ENCODE assay signal across 1 cellular context in genomic region chr15:31325976-31326728, GRCh38.
TF ChIP-seq lines count a peak whose summit lies in the region.

No MANE protein-coding gene starts in this region.

TF ChIP-seq in K562, 482 proteins besides CTCF, POLR2A, EP300 and RAD21 (continued from another document):
- peak; percentile 74 for TF ChIP-seq ZBTB12 (CRISPR knock-in tag; IDR thresholded peaks at IDR 0.05)
- TF ChIP-seq NR2C2 (CRISPR knock-in tag; IDR thresholded peaks at IDR 0.05) = no peak
- peak; percentile 50 for TF ChIP-seq NR2C2 (tag; IDR thresholded peaks at IDR 0.05)
- peak; percentile 75 to 76 for TF ChIP-seq MAZ (CRISPR knock-in tag; conservative IDR thresholded peaks at IDR 0.05 in 1 of 2, IDR thresholded peaks at IDR 0.05 in 1 of 2)
- peak; percentile 87 for TF ChIP-seq SP1 (CRISPR knock-in tag; IDR thresholded peaks at IDR 0.05)
- TF ChIP-seq ZC3H4 (CRISPR knock-in tag; IDR thresholded peaks at IDR 0.05; ENCODE audit: borderline replicate concordance) = 0 out of 2 replicates have a peak, but pooled peaks have one; percentile 6
- TF ChIP-seq ZNF639 (CRISPR knock-in tag; conservative IDR thresholded peaks at IDR 0.05 in 1 of 2, IDR thresholded peaks at IDR 0.05 in 1 of 2) = peak in 1 of 2 experiments; percentile 89; a peak in 2 of 4 replicates
- no peak for TF ChIP-seq NFATC3 (IDR thresholded peaks at IDR 0.05)
- no peak for TF ChIP-seq NR4A1 (CRISPR knock-in tag; IDR thresholded peaks at IDR 0.05)
- no peak for TF ChIP-seq NR4A1 (tag; IDR thresholded peaks at IDR 0.05)
- TF ChIP-seq TAF7 (tag; IDR thresholded peaks at IDR 0.05) = no peak
- TF ChIP-seq EGR1 (conservative IDR thresholded peaks at IDR 0.05) = peak; percentile 97
- TF ChIP-seq ZNF668 (CRISPR knock-in tag; IDR thresholded peaks at IDR 0.05) = no peak
- 0 out of 2 replicates have a peak, but pooled peaks have one; percentile 4 for TF ChIP-seq SOX6 (IDR thresholded peaks at IDR 0.05)
- TF ChIP-seq NCOA6 (IDR thresholded peaks at IDR 0.05) = peak; percentile 83
- peak; percentile 83 for TF ChIP-seq ATF7 (IDR thresholded peaks at IDR 0.05)
- TF ChIP-seq ZNF253 (CRISPR knock-in tag; conservative IDR thresholded peaks at IDR 0.05) = no peak
- no peak for TF ChIP-seq NKRF (IDR thresholded peaks at IDR 0.05; ENCODE audit: borderline replicate concordance)
- TF ChIP-seq E2F3 (CRISPR knock-in tag; IDR thresholded peaks at IDR 0.05) = peak; percentile 67; the same call in 1 of the 2 replicates
- no peak for TF ChIP-seq HOMEZ (CRISPR knock-in tag; IDR thresholded peaks at IDR 0.05)
- no peak for TF ChIP-seq KDM1A (IDR thresholded peaks at IDR 0.05)
- TF ChIP-seq ZNF124 (CRISPR knock-in tag; IDR thresholded peaks at IDR 0.05) = no peak
- TF ChIP-seq NRF1 (conservative IDR thresholded peaks at IDR 0.05 in 1 of 2, IDR thresholded peaks at IDR 0.05 in 1 of 2) = peak; percentile 94 to 95
- no peak for TF ChIP-seq GTF3C2 (IDR thresholded peaks at IDR 0.05; ENCODE audit: borderline replicate concordance, extremely low read depth, insufficient read length)
- TF ChIP-seq ZBTB40 (IDR thresholded peaks at IDR 0.05) = 0 out of 2 replicates have a peak, but pooled peaks have one; percentile 41
- TF ChIP-seq ZBTB40 (CRISPR knock-in tag; IDR thresholded peaks at IDR 0.05) = no peak
